ENCODE assay signal across 25 cellular contexts in the genomic region with DNA sequence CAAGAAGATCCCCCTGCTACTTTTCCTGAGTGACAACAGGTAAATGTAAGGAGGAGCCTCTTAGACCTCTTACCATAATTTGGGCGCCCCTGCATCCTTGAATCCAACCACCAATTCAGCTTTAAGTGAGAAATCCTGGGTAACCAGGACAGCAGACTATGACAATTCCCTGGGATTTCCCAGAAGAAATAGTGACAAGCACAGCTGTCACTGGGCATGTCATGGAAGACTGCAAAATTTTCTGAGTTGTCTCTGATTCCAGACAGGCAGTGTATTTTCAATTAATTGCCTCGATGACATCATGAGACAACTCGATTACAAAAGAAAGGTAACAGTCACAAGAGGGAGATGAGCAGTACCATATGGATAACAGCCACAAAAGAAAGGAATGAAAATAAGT.
"Had no signal": no experiment of that assay in that cellular context is flagged by ENCODE, and none has a peak within 500 bp of the region (broad histone marks: within the 10 kb centered on the region; RNA-seq: fewer than 3 reads in every experiment).

No MANE protein-coding gene starts in this region.

- H3K36me3 ChIP-seq: esophagus squamous epithelium, ovary, thoracic aorta, tibial nerve, upper lobe of left lung had no signal

- H3K9me3 ChIP-seq: esophagus squamous epithelium, mucosa of descending colon, ovary, psoas muscle, thoracic aorta, tibial nerve, upper lobe of left lung had no signal

- ATAC-seq: left lobe of liver; mucosa of descending colon; naive thymus-derived CD4-positive, alpha-beta T cell; psoas muscle; right cardiac atrium; stimulated activated naive B cell treated with anti-CD40 and anti-IgM and Interleukin-4, amounts not matched to agents 10 μg/mL and 1 μg/mL and 100 μg/mL, for 72 hours had no signal

- H3K4me1 ChIP-seq: psoas muscle, upper lobe of left lung had no signal

- DNase-seq: dermis blood vessel endothelial cell; effector memory CD4-positive, alpha-beta T cell; esophagus squamous epithelium; foreskin melanocyte; hypothalamus; immature natural killer cell; islet precursor cell; kidney glomerular epithelial cell; mucosa of descending colon; naive thymus-derived CD4-positive, alpha-beta T cell; occipital lobe; ovary; posterior cingulate gyrus; psoas muscle; right cardiac atrium; small intestine; stimulated activated CD4-positive, alpha-beta T cell treated with anti-CD3 and anti-CD28 coated beads, Interleukin-15, amount 100 ng/mL, for 24 hours; stimulated activated CD4-positive, alpha-beta T cell treated with anti-CD3 and anti-CD28 coated beads, Interleukin-2, amount 100 ng/mL, for 48 hours; stimulated activated naive B cell treated with anti-CD40 and anti-IgM and Interleukin-4, amounts not matched to agents 10 μg/mL and 1 μg/mL and 100 μg/mL, for 72 hours; upper lobe of left lung had no signal

- H3K27me3 ChIP-seq: esophagus squamous epithelium, ovary, tibial nerve, upper lobe of left lung had no signal

- H3K27ac ChIP-seq: coronary artery, esophagus squamous epithelium, ovary, psoas muscle, thoracic aorta, tibial nerve, upper lobe of left lung had no signal

- H3K4me3 ChIP-seq: coronary artery, esophagus squamous epithelium, lung, mucosa of descending colon, ovary, psoas muscle, thoracic aorta, tibial nerve, upper lobe of left lung had no signal
